Comparison of ENCODE assay signal across 38 cellular contexts in the genomic region with DNA sequence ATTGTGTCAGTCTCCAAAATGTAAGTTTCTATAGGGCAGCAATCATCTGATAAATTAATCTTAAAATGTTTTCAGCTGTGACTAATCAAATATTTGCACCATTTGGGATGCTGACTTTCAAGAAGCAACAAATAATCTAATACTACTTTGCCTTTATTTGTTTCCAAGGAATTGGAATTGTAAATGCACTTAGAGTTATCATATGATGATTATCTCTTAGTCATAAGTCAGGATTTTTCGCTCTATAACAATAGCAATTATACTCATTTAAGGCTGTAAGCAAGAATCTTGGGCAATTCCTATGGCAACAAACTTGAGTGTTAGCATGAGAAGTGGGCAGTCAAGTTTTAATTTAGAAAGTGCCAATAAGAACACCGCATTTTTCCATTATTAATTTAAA.
"Had no signal": no experiment of that assay in that cellular context is flagged by ENCODE, and none has a peak within 500 bp of the region (broad histone marks: within the 10 kb centered on the region; RNA-seq: fewer than 3 reads in every experiment).

No MANE protein-coding gene starts in this region.

- H3K27ac ChIP-seq: adrenal gland, ascending aorta, body of pancreas, brain microvascular endothelial cell, breast epithelium, cardiac muscle cell had no signal

- DNase-seq: activated effector memory CD4-positive, alpha-beta T cell treated with anti-CD3 and anti-CD28 coated beads, Interleukin-2, amount 50 U/mL, for 16 hours; activated effector memory CD4-positive, alpha-beta T cell treated with Interleukin-2 at 50 U/mL for 16 hours; activated gamma-delta T cell; activated gamma-delta T cell treated with Interleukin-2 at 50 U/mL for 16 hours; activated naive CD4-positive, alpha-beta T cell; activated naive CD4-positive, alpha-beta T cell treated with anti-CD3 and anti-CD28 coated beads for 36 hours; activated naive CD4-positive, alpha-beta T cell treated with anti-CD3 and anti-CD28 coated beads, Interleukin-2, amount 10 ng/mL, durations not matched to agents 7 days and 5 days; activated naive CD4-positive, alpha-beta T cell treated with anti-CD3 and anti-CD28 coated beads, Interleukin-2, amount 50 U/mL, for 16 hours; activated naive CD4-positive, alpha-beta T cell treated with Interleukin-2 at 50 U/mL for 16 hours; activated naive CD8-positive, alpha-beta T cell treated with anti-CD3 and anti-CD28 coated beads for 36 hours; activated naive CD8-positive, alpha-beta T cell treated with anti-CD3 and anti-CD28 coated beads, Interleukin-2, amount 10 ng/mL, durations not matched to agents 7 days and 5 days; activated naive CD8-positive, alpha-beta T cell treated with anti-CD3 and anti-CD28 coated beads, Interleukin-2, amount 50 U/mL, for 24 hours; activated T-cell treated with anti-CD3 and anti-CD28 coated beads, Interleukin-2, amount 50 U/mL, for 1 hour; activated T-cell treated with anti-CD3 and anti-CD28 coated beads, Interleukin-2, amount 50 U/mL, for 24 hours; activated T-cell treated with anti-CD3 and anti-CD28 coated beads, Interleukin-2, amount 50 U/mL, for 4 hours; activated T-cell treated with anti-CD3 and anti-CD28 coated beads, Interleukin-2, amount 50 U/mL, for 48 hours; activated T-cell treated with anti-CD3 and anti-CD28 coated beads, Interleukin-2, amount 50 U/mL, for 72 hours; adrenal gland; amniotic stem cell; amygdala; anterior cingulate cortex; aorta; body of pancreas; brain microvascular endothelial cell; caudate nucleus; central memory CD4-positive, alpha-beta T cell; cerebellar nuclear complex had no signal

- H3K36me3 ChIP-seq: adrenal gland, ascending aorta, brain microvascular endothelial cell, breast epithelium, cardiac muscle cell had no signal

- H3K27ac Mint-ChIP-seq: activated naive CD4-positive, alpha-beta T cell treated with anti-CD3 and anti-CD28 coated beads for 36 hours; activated naive CD4-positive, alpha-beta T cell treated with anti-CD3 and anti-CD28 coated beads, Interleukin-2, amount 10 ng/mL, durations not matched to agents 7 days and 5 days; activated naive CD4-positive, alpha-beta T cell treated with anti-CD3 and anti-CD28 coated beads, Interleukin-2, amount 50 U/mL, for 24 hours; activated naive CD4-positive, alpha-beta T cell treated with anti-CD3 and anti-CD28 coated beads, Interleukin-2, amount 50 U/mL, for 72 hours; activated naive CD8-positive, alpha-beta T cell; activated naive CD8-positive, alpha-beta T cell treated with anti-CD3 and anti-CD28 coated beads for 36 hours; activated naive CD8-positive, alpha-beta T cell treated with anti-CD3 and anti-CD28 coated beads, Interleukin-2, amount 10 ng/mL, durations not matched to agents 7 days and 5 days; activated naive CD8-positive, alpha-beta T cell treated with anti-CD3 and anti-CD28 coated beads, Interleukin-2, amount 50 U/mL, for 24 hours; activated T-cell treated with anti-CD3 and anti-CD28 coated beads, Interleukin-2, amount 50 U/mL, for 24 hours; activated T-cell treated with anti-CD3 and anti-CD28 coated beads, Interleukin-2, amount 50 U/mL, for 72 hours; activated T-helper 1 cell treated with anti-CD3 and anti-CD28 coated beads, Interleukin-12 subunit alpha, Interleukin-12 subunit beta, Interleukin-2, Interleukin-4 antibody, amounts not matched to agents 30 ng/mL and 10 ng/mL and 1 ng/mL, durations not matched to agents 14 hours and 24 hours and 36 hours; activated T-helper 17 cell treated with anti-CD3 and anti-CD28 coated beads, Interleukin-2, amount 50 U/mL, for 72 hours; activated T-helper 2 cell treated with anti-CD3 and anti-CD28 coated beads, Interferon-gamma antibody, Interleukin-2, Interleukin-4, amounts not matched to agents 10 μg/mL and 5 μg/mL and 100 μg/mL, durations not matched to agents 14 hours and 24 hours and 36 hours; brain had no signal

- H3K4me3 Mint-ChIP-seq: activated naive CD4-positive, alpha-beta T cell treated with anti-CD3 and anti-CD28 coated beads for 36 hours; activated naive CD4-positive, alpha-beta T cell treated with anti-CD3 and anti-CD28 coated beads, Interleukin-2, amount 10 ng/mL, durations not matched to agents 7 days and 5 days; activated naive CD4-positive, alpha-beta T cell treated with anti-CD3 and anti-CD28 coated beads, Interleukin-2, amount 50 U/mL, for 24 hours; activated naive CD8-positive, alpha-beta T cell; activated naive CD8-positive, alpha-beta T cell treated with anti-CD3 and anti-CD28 coated beads for 36 hours; activated naive CD8-positive, alpha-beta T cell treated with anti-CD3 and anti-CD28 coated beads, Interleukin-2, amount 10 ng/mL, durations not matched to agents 7 days and 5 days; activated naive CD8-positive, alpha-beta T cell treated with anti-CD3 and anti-CD28 coated beads, Interleukin-2, amount 50 U/mL, for 24 hours; activated T-cell treated with anti-CD3 and anti-CD28 coated beads, Interleukin-2, amount 50 U/mL, for 24 hours; activated T-cell treated with anti-CD3 and anti-CD28 coated beads, Interleukin-2, amount 50 U/mL, for 4 hours; activated T-cell treated with anti-CD3 and anti-CD28 coated beads, Interleukin-2, amount 50 U/mL, for 72 hours; activated T-helper 1 cell treated with anti-CD3 and anti-CD28 coated beads, Interleukin-12 subunit alpha, Interleukin-12 subunit beta, Interleukin-2, Interleukin-4 antibody, amounts not matched to agents 30 ng/mL and 10 ng/mL and 1 ng/mL, durations not matched to agents 14 hours and 24 hours and 36 hours; activated T-helper 17 cell treated with anti-CD3 and anti-CD28 coated beads, Interleukin-2, amount 50 U/mL, for 72 hours; brain; central memory CD8-positive, alpha-beta T cell had no signal

- H3K4me3 ChIP-seq: adrenal gland, ascending aorta, body of pancreas, breast epithelium, cardiac muscle cell had no signal

- H3K27me3 ChIP-seq: adrenal gland, ascending aorta, body of pancreas, brain microvascular endothelial cell, breast epithelium, cardiac muscle cell had no signal

- ATAC-seq: activated naive CD4-positive, alpha-beta T cell treated with anti-CD3 and anti-CD28 coated beads, Interleukin-2, amount 50 U/mL, for 72 hours; activated naive CD8-positive, alpha-beta T cell treated with anti-CD3 and anti-CD28 coated beads, Interleukin-2, amount 50 U/mL, for 24 hours; activated T-cell treated with anti-CD3 and anti-CD28 coated beads, Interleukin-2, amount 50 U/mL, for 4 hours; activated T-cell treated with anti-CD3 and anti-CD28 coated beads, Interleukin-2, amount 50 U/mL, for 72 hours; activated T-helper 17 cell treated with anti-CD3 and anti-CD28 coated beads, Interleukin-2, amount 50 U/mL, for 72 hours; body of pancreas had no signal

- H3K4me1 ChIP-seq: adrenal gland, ascending aorta, body of pancreas, breast epithelium had no signal

- H3K4me1 Mint-ChIP-seq: activated T-helper 17 cell treated with anti-CD3 and anti-CD28 coated beads, Interleukin-2, amount 50 U/mL, for 72 hours; brain; central memory CD8-positive, alpha-beta T cell had no signal

- H3K27me3 Mint-ChIP-seq: activated naive CD4-positive, alpha-beta T cell treated with anti-CD3 and anti-CD28 coated beads, Interleukin-2, amount 10 ng/mL, durations not matched to agents 7 days and 5 days; activated naive CD4-positive, alpha-beta T cell treated with anti-CD3 and anti-CD28 coated beads, Interleukin-2, amount 50 U/mL, for 24 hours; activated naive CD8-positive, alpha-beta T cell; activated naive CD8-positive, alpha-beta T cell treated with anti-CD3 and anti-CD28 coated beads for 36 hours; activated naive CD8-positive, alpha-beta T cell treated with anti-CD3 and anti-CD28 coated beads, Interleukin-2, amount 10 ng/mL, durations not matched to agents 7 days and 5 days; activated naive CD8-positive, alpha-beta T cell treated with anti-CD3 and anti-CD28 coated beads, Interleukin-2, amount 50 U/mL, for 24 hours; activated T-cell treated with anti-CD3 and anti-CD28 coated beads, Interleukin-2, amount 50 U/mL, for 24 hours; activated T-helper 17 cell treated with anti-CD3 and anti-CD28 coated beads, Interleukin-2, amount 50 U/mL, for 72 hours; brain; central memory CD8-positive, alpha-beta T cell had no signal

- H3K9me3 ChIP-seq: adrenal gland, ascending aorta, body of pancreas, breast epithelium had no signal

- H3K9me3 Mint-ChIP-seq: activated naive CD4-positive, alpha-beta T cell treated with anti-CD3 and anti-CD28 coated beads for 36 hours; activated naive CD4-positive, alpha-beta T cell treated with anti-CD3 and anti-CD28 coated beads, Interleukin-2, amount 10 ng/mL, durations not matched to agents 7 days and 5 days; activated naive CD4-positive, alpha-beta T cell treated with anti-CD3 and anti-CD28 coated beads, Interleukin-2, amount 50 U/mL, for 24 hours; activated naive CD4-positive, alpha-beta T cell treated with anti-CD3 and anti-CD28 coated beads, Interleukin-2, amount 50 U/mL, for 72 hours; activated naive CD8-positive, alpha-beta T cell treated with anti-CD3 and anti-CD28 coated beads for 36 hours; activated naive CD8-positive, alpha-beta T cell treated with anti-CD3 and anti-CD28 coated beads, Interleukin-2, amount 10 ng/mL, durations not matched to agents 7 days and 5 days; activated naive CD8-positive, alpha-beta T cell treated with anti-CD3 and anti-CD28 coated beads, Interleukin-2, amount 50 U/mL, for 24 hours; activated T-cell treated with anti-CD3 and anti-CD28 coated beads, Interleukin-2, amount 50 U/mL, for 24 hours; activated T-cell treated with anti-CD3 and anti-CD28 coated beads, Interleukin-2, amount 50 U/mL, for 4 hours; activated T-cell treated with anti-CD3 and anti-CD28 coated beads, Interleukin-2, amount 50 U/mL, for 72 hours; activated T-helper 1 cell treated with anti-CD3 and anti-CD28 coated beads, Interleukin-12 subunit alpha, Interleukin-12 subunit beta, Interleukin-2, Interleukin-4 antibody, amounts not matched to agents 30 ng/mL and 10 ng/mL and 1 ng/mL, durations not matched to agents 14 hours and 24 hours and 36 hours; activated T-helper 17 cell treated with anti-CD3 and anti-CD28 coated beads, Interleukin-2, amount 50 U/mL, for 72 hours; activated T-helper 2 cell treated with anti-CD3 and anti-CD28 coated beads, Interferon-gamma antibody, Interleukin-2, Interleukin-4, amounts not matched to agents 10 μg/mL and 5 μg/mL and 100 μg/mL, durations not matched to agents 14 hours and 24 hours and 36 hours; brain; central memory CD8-positive, alpha-beta T cell had no signal

- H3K36me3 Mint-ChIP-seq: activated naive CD4-positive, alpha-beta T cell treated with anti-CD3 and anti-CD28 coated beads, Interleukin-2, amount 10 ng/mL, durations not matched to agents 7 days and 5 days; activated naive CD4-positive, alpha-beta T cell treated with anti-CD3 and anti-CD28 coated beads, Interleukin-2, amount 50 U/mL, for 24 hours; activated naive CD4-positive, alpha-beta T cell treated with anti-CD3 and anti-CD28 coated beads, Interleukin-2, amount 50 U/mL, for 72 hours; activated naive CD8-positive, alpha-beta T cell; activated naive CD8-positive, alpha-beta T cell treated with anti-CD3 and anti-CD28 coated beads for 36 hours; activated naive CD8-positive, alpha-beta T cell treated with anti-CD3 and anti-CD28 coated beads, Interleukin-2, amount 10 ng/mL, durations not matched to agents 7 days and 5 days; brain had no signal
